In the genomic region with DNA sequence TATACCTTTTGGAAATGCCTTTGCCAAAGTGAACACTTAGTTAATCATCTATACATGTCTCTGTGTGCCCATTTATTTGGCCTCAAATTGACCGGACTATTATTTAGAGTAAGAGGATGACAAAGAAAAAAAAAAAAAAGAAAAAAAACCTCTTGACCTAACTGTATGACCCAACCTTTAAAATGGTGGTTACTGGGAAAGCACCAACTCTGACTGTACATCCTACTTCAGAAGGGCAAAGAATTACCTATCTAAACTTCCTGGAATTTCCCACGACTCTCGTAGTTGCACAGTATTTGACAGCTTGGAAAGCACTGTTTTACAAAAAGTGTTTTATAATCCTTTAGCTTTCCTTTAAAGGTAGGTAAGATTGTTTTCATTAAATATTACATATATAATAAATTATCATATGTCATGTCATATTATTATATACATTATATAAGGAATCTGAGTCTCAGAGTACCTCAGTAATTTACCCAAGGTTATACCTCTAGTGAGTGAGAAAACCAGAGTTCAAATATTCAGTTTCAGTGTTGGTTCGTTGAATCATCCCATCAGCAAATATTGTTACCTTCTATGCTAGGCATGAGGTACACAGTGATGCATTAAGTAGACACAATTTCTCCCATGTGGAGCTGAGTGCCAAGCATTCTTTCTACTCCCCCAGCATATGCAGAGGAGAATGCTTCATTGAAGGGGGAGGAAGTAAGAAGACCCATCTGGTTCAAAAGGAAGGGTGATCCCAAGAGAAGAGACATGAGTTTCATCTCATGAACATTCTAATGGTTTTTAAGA, we compare ENCODE assay signal across 9 cellular contexts. TPM values are rescaled to one million over a fixed set of nuclear protein-coding genes. Genes with fewer than 3 reads are reported as not detected.
DNase-seq lines count a peak whose midpoint lies in the region; ATAC-seq and TF ChIP-seq lines count a peak whose summit lies in the region.
"Had no signal": no experiment of that assay in that cellular context is flagged by ENCODE, and none has a peak within 500 bp of the region (broad histone marks: within the 10 kb centered on the region; RNA-seq: fewer than 3 reads in every experiment).

No MANE protein-coding gene starts in this region.

- H3K27ac Mint-ChIP-seq in CD8-positive, alpha-beta T cell = peak overlapping the region; percentile 76
- H3K27ac Mint-ChIP-seq in T-helper 17 cell = peak overlapping the region; percentile 96

- TF ChIP-seq CTCF in CD8-positive, alpha-beta T cell (IDR thresholded peaks at IDR 0.05) = no peak

- H3K4me3 ChIP-seq in CD8-positive, alpha-beta T cell (ENCODE audit: low read depth, low read length) = no peak overlapping the region

- H3K4me3 Mint-ChIP-seq in CD8-positive, alpha-beta T cell = peak overlapping the region; percentile 60
- peak overlapping the region; percentile 91 for H3K4me3 Mint-ChIP-seq in T-helper 17 cell

- H3K36me3 ChIP-seq in CD8-positive, alpha-beta T cell (ENCODE audit: insufficient read depth, low read length) = no peaks in the 10 kb centered on the region

- peaks cover 56% of the 10 kb centered on the region for H3K4me1 Mint-ChIP-seq in CD8-positive, alpha-beta T cell (ENCODE audit: low read depth)
- peaks cover 39% of the 10 kb centered on the region for H3K4me1 Mint-ChIP-seq in T-helper 17 cell

- H3K27me3 Mint-ChIP-seq in CD8-positive, alpha-beta T cell (ENCODE audit: low read depth) = no peaks in the 10 kb centered on the region
- no peaks in the 10 kb centered on the region for H3K27me3 Mint-ChIP-seq in T-helper 17 cell

- peaks cover 34% of the 10 kb centered on the region for H3K4me1 ChIP-seq in CD8-positive, alpha-beta T cell (ENCODE audit: insufficient read depth, low read length)

- peaks cover 19% of the 10 kb centered on the region for H3K36me3 Mint-ChIP-seq in CD8-positive, alpha-beta T cell
- H3K36me3 Mint-ChIP-seq in T-helper 17 cell (ENCODE audit: low read depth) = peaks cover 8% of the 10 kb centered on the region

- no peak overlapping the region for H3K27ac ChIP-seq in CD8-positive, alpha-beta T cell (ENCODE audit: low read depth, low read length)

- no peak for ATAC-seq in CD8-positive, alpha-beta T cell
- peak; percentile 28 for ATAC-seq in GM18520 (IDR thresholded peaks at IDR 0.05; ENCODE audit: unreplicated experiment)
- ATAC-seq in T-helper 17 cell = peak; percentile 74
- no peak for ATAC-seq in GM19035 (IDR thresholded peaks at IDR 0.05; ENCODE audit: unreplicated experiment)

- H3K9me3 ChIP-seq in CD8-positive, alpha-beta T cell (ENCODE audit: low read length) = no peaks in the 10 kb centered on the region
- no peaks in the 10 kb centered on the region for H3K9me3 ChIP-seq in T-helper 17 cell (ENCODE audit: control insufficient read depth, low read length, poor library complexity, severe bottlenecking)

- CTCF ChIA-PET in CD8-positive, alpha-beta T cell (lab: Charles Lee) = no interaction called here

- H3K27me3 ChIP-seq in CD8-positive, alpha-beta T cell (ENCODE audit: insufficient read depth, low read length) = no peaks in the 10 kb centered on the region

- DNase-seq in CD8-positive, alpha-beta T cell = no peak
- DNase-seq in T-helper 17 cell = no peak
- DNase-seq in kidney glomerular epithelial cell (lab: John Stamatoyannopoulos, UW) = peak; percentile 46
- DNase-seq in posterior cingulate gyrus = no peak
- no peak for DNase-seq in germinal center (ENCODE audit: low spot score)
- no peak for DNase-seq in 8988T
- DNase-seq: HCEC 1CT had no signal

- intact Hi-C loops in CD8-positive, alpha-beta T cell (cut with DNase I, micrococcal nuclease) = no loop called here
- intact Hi-C loops in posterior cingulate gyrus (cut with DNase I) = no loop called here

- H3K9me3 Mint-ChIP-seq in CD8-positive, alpha-beta T cell = no peaks in the 10 kb centered on the region

- POLR2A ChIA-PET in CD8-positive, alpha-beta T cell (lab: Charles Lee) = no interaction called here

RNA-seq across cellular contexts. Expression of gene BCL2A1, which starts 5.0 kb away (rescaled TPM):
- total RNA-seq in CD8-positive, alpha-beta T cell = 10 to 100 TPM; 24.5 to 27.1 TPM
- total RNA-seq in T-helper 17 cell = 10 to 100 TPM; 23.3 to 27.0 TPM

Comparison
In these comparisons a context has a peak if more than half of its experiments do, and no peak if none do; other contexts are left out.
1. ATAC-seq: peak in GM18520 (single experiment) and T-helper 17 cell (single experiment); none in CD8-positive, alpha-beta T cell (single experiment) and GM19035 (single experiment).